Comparison of ENCODE assay signal across 8 cellular contexts in genomic region chr14:50677527-50678063, GRCh38. TPM values are rescaled to one million over a fixed set of nuclear protein-coding genes. Genes with fewer than 3 reads are reported as not detected.
DNase-seq lines count a peak whose midpoint lies in the region; ATAC-seq, FAIRE-seq and TF ChIP-seq lines count a peak whose summit lies in the region.

No MANE protein-coding gene starts in this region.

- peak overlapping the region; percentile 2; the same call in 1 of the 2 replicates for H3K27ac Mint-ChIP-seq in WTC11
- H3K27ac Mint-ChIP-seq in memory B cell: peak overlapping the region; percentile 76

- TF ChIP-seq CTCF in WTC11 (IDR thresholded peaks at IDR 0.05): no peak

- no peaks in the 10 kb centered on the region for H3K36me3 Mint-ChIP-seq in WTC11
- no peaks in the 10 kb centered on the region for H3K36me3 Mint-ChIP-seq in memory B cell

- H3K4me3 Mint-ChIP-seq in WTC11 (no peak overlapping the region), memory B cell (peak overlapping the region; percentile 56)

- no peaks in the 10 kb centered on the region for H3K27me3 Mint-ChIP-seq in WTC11 (ENCODE audit: low read depth)
- H3K27me3 Mint-ChIP-seq in memory B cell: no peaks in the 10 kb centered on the region

- H3K4me1 Mint-ChIP-seq in WTC11 (peaks cover 15% of the 10 kb centered on the region), memory B cell (peaks cover 21% of the 10 kb centered on the region)

- DNase-seq in GM18507 (ENCODE audit: extremely low spot score, insufficient read length, low read depth) (no peak), WTC11 (ENCODE audit: low spot score) (no peak), memory B cell (ENCODE audit: low spot score in 2 of 2) (no peak), activated gamma-delta T cell treated with Interleukin-2 at 50 U/mL for 16 hours (no peak), KG1 (lab: John Stamatoyannopoulos, UW) (no peak), left colon (no peak)

- ATAC-seq in HG03159 (IDR thresholded peaks at IDR 0.05; ENCODE audit: unreplicated experiment): peak; percentile 53
- peak; percentile 38; the same call in 1 of the 2 replicates for ATAC-seq in WTC11
- ATAC-seq in memory B cell (ENCODE audit: low read depth): peak; percentile 96
- ATAC-seq in HG02938 (IDR thresholded peaks at IDR 0.05; ENCODE audit: unreplicated experiment): no peak
- ATAC-seq in left colon: no peak

- FAIRE-seq in GM18507 (lab: Jason Lieb, UNC): peak; percentile 89

- CTCF ChIA-PET in WTC11 (lab: Charles Lee): interaction anchor here (1.2 kb wide), 1 partner anchor 37 kb away, joined by 4 read pairs; no protein-coding TSS in a partner anchor

- POLR2A ChIA-PET in WTC11 (lab: Charles Lee): interaction anchor here (1.2 kb wide), 1 partner anchor 9 kb away, joined by 3 read pairs; no protein-coding TSS in a partner anchor

- H3K9me3 Mint-ChIP-seq in WTC11 (no peaks in the 10 kb centered on the region), memory B cell (no peaks in the 10 kb centered on the region)

- intact Hi-C loops in left colon (cut with DNase I, micrococcal nuclease): no loop called here

TF ChIP-seq in WTC11, 78 proteins besides CTCF, POLR2A, EP300 and RAD21:
- TF ChIP-seq, protein P1, sequence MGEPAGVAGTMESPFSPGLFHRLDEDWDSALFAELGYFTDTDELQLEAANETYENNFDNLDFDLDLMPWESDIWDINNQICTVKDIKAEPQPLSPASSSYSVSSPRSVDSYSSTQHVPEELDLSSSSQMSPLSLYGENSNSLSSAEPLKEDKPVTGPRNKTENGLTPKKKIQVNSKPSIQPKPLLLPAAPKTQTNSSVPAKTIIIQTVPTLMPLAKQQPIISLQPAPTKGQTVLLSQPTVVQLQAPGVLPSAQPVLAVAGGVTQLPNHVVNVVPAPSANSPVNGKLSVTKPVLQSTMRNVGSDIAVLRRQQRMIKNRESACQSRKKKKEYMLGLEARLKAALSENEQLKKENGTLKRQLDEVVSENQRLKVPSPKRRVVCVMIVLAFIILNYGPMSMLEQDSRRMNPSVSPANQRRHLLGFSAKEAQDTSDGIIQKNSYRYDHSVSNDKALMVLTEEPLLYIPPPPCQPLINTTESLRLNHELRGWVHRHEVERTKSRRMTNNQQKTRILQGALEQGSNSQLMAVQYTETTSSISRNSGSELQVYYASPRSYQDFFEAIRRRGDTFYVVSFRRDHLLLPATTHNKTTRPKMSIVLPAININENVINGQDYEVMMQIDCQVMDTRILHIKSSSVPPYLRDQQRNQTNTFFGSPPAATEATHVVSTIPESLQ (CRISPR knock-in tag; IDR thresholded peaks at IDR 0.05): no peak
- TF ChIP-seq ERG (CRISPR knock-in tag; IDR thresholded peaks at IDR 0.05) (no peak), ATF2 (CRISPR knock-in tag; IDR thresholded peaks at IDR 0.05; ENCODE audit: borderline replicate concordance, low read depth) (no peak), OVOL2 (CRISPR knock-in tag; IDR thresholded peaks at IDR 0.05; ENCODE audit: borderline replicate concordance) (no peak), MXD4 (CRISPR knock-in tag; IDR thresholded peaks at IDR 0.05; ENCODE audit: borderline replicate concordance) (no peak)
TF ChIP-seq in WTC11: peak in this region for 0.

RNA-seq across cellular contexts. Expression of gene SAV1, which starts 9.5 kb away (rescaled TPM):
- total RNA-seq in WTC11 (2021) (59.9 to 64.1 TPM (median 61.0 TPM) in 3 replicates), left colon (10 to 100 TPM; 16.3 to 17.1 TPM)

Comparison
In these comparisons a context has a peak if more than half of its experiments do, and no peak if none do; other contexts are left out.
1. ATAC-seq: peak in HG03159 (single experiment), WTC11 (single experiment) and memory B cell (single experiment); none in HG02938 (single experiment) and left colon (single experiment).